In genomic region chr13:79307866-79308298, GRCh38 we compare ENCODE assay signal across 9 cellular contexts.
DNase-seq lines count a peak whose midpoint lies in the region; ATAC-seq and TF ChIP-seq lines count a peak whose summit lies in the region.
"Had no signal": no experiment of that assay in that cellular context is flagged by ENCODE, and none has a peak within 500 bp of the region (broad histone marks: within the 10 kb centered on the region; RNA-seq: fewer than 3 reads in every experiment).

No MANE protein-coding gene starts in this region.

- H3K79me2 ChIP-seq in HCT116 (ENCODE audit: insufficient read depth, low read length) (no peaks in the 10 kb centered on the region), SK-N-SH (ENCODE audit: insufficient read depth) (no peaks in the 10 kb centered on the region)

- no peak for TF ChIP-seq POLR2A in HCT116 (IDR thresholded peaks at IDR 0.05; ENCODE audit: borderline replicate concordance, extremely low read depth, insufficient read depth, insufficient read length)

- BruUV-seq in HCT116 (replicated peaks; lab: Mats Ljungman, UMichigan), result no TSS peak

- no peak for TF ChIP-seq EP300 in SK-N-SH (IDR thresholded peaks at IDR 0.05; ENCODE audit: borderline replicate concordance in 1 of 2, low read depth in 1 of 2, low read length in 1 of 2)

- DNase-seq in HCT116 (ENCODE audit: low read depth, low spot score), result no peak
- no peak for DNase-seq in SK-N-SH
- peak; percentile 29 for DNase-seq in kidney tubule cell (ENCODE audit: low spot score)
- no peak for DNase-seq in BE2C
- DNase-seq in NCI-H1694 treated with DMSO at 0.1 percent for 48 hours (lab: John Stamatoyannopoulos, UW), result no peak
- no peak for DNase-seq in NCI-H748 (lab: John Stamatoyannopoulos, UW; ENCODE audit: unreplicated experiment)
- DNase-seq in NCI-H1436 (lab: John Stamatoyannopoulos, UW), result no peak
- DNase-seq: heart right ventricle had no signal

- no peaks in the 10 kb centered on the region for H3K27me3 ChIP-seq in HCT116 (ENCODE audit: insufficient read depth, low read length)
- H3K27me3 ChIP-seq in SK-N-SH (ENCODE audit: insufficient read depth), result no peaks in the 10 kb centered on the region
- no peaks in the 10 kb centered on the region for H3K27me3 ChIP-seq in BE2C
- H3K27me3 ChIP-seq: heart right ventricle had no signal

- intact Hi-C loops in HCT116 (cut with micrococcal nuclease), result no loop called here

- no peak for TF ChIP-seq RAD21 in HCT116 (IDR thresholded peaks at IDR 0.05; ENCODE audit: low read depth)
- no peak for TF ChIP-seq RAD21 in SK-N-SH (IDR thresholded peaks at IDR 0.05; ENCODE audit: low read length)

- H3K9me2 ChIP-seq in HCT116 (ENCODE audit: insufficient read depth) (no peaks in the 10 kb centered on the region), SK-N-SH (no peaks in the 10 kb centered on the region)

- H3K27ac ChIP-seq in HCT116 (ENCODE audit: low read depth, low read length) (no peak overlapping the region), SK-N-SH (ENCODE audit: low read depth in 2 of 2, low read length in 1 of 2) (no peak overlapping the region)
- H3K27ac ChIP-seq: heart right ventricle had no signal

- H4K20me1 ChIP-seq in HCT116 (ENCODE audit: insufficient read depth), result no peaks in the 10 kb centered on the region
- no peaks in the 10 kb centered on the region for H4K20me1 ChIP-seq in SK-N-SH (ENCODE audit: insufficient read depth)

- H2AFZ ChIP-seq in HCT116 (ENCODE audit: low read depth, low read length, poor library complexity, severe bottlenecking) (no peak overlapping the region), SK-N-SH (ENCODE audit: low read depth) (no peak overlapping the region)

- no peaks in the 10 kb centered on the region for H3K4me1 ChIP-seq in HCT116 (ENCODE audit: control insufficient read depth in 1 of 2, insufficient read depth in 2 of 2, low read length in 2 of 2)
- peaks cover 0 to 7% of the 10 kb centered on the region in 2 experiments; a peak in 2 of 4 replicates for H3K4me1 ChIP-seq in SK-N-SH (ENCODE audit: control insufficient read depth in 1 of 2, insufficient read depth in 2 of 2, low read depth in 1 of 2, low read length in 1 of 2)
- H3K4me1 ChIP-seq in BE2C, result peaks cover 5% of the 10 kb centered on the region; the same call in 1 of the 2 replicates

- H3K9ac ChIP-seq in HCT116 (ENCODE audit: low read length) (no peak overlapping the region), SK-N-SH (no peak overlapping the region)

- no peak overlapping the region for H3K4me3 ChIP-seq in HCT116 (replicated peaks in 1 of 2; ENCODE audit: low read depth in 1 of 2, low read length in 2 of 2)
- H3K4me3 ChIP-seq in SK-N-SH (ENCODE audit: low read depth in 2 of 2, low read length in 1 of 2), result no peak overlapping the region
- no peak overlapping the region for H3K4me3 ChIP-seq in BE2C (ENCODE audit: low read depth, low read length)
- H3K4me3 ChIP-seq: heart right ventricle had no signal

- ATAC-seq in GM18498 (IDR thresholded peaks at IDR 0.05; ENCODE audit: unreplicated experiment) (peak; percentile 59), HCT116 (peak; percentile 59)

- peaks cover 9% of the 10 kb centered on the region for H3F3A ChIP-seq in SK-N-SH (replicated peaks; ENCODE audit: insufficient read depth)

- CTCF ChIA-PET in HCT116 (lab: Charles Lee) (no interaction called here), SK-N-SH (lab: Yijun Ruan, JAX) (no interaction called here)

- H3K36me3 ChIP-seq in HCT116 (ENCODE audit: control insufficient read depth in 1 of 2, insufficient read depth in 2 of 2, low read length in 2 of 2) (no peaks in the 10 kb centered on the region), SK-N-SH (replicated peaks in 1 of 2; ENCODE audit: control insufficient read depth in 1 of 2, insufficient read depth in 2 of 2, low read length in 1 of 2) (peaks cover 4 to 18% of the 10 kb centered on the region in 2 experiments), BE2C (no peaks in the 10 kb centered on the region)

- RAD21 ChIA-PET in HCT116 (lab: Charles Lee; ENCODE audit: low non-redundant PET in 1 of 2, low total read pairs in 2 of 2, uncharacterized antibody in 2 of 2, unreplicated experiment in 2 of 2), result no interaction called here

- 88% methylated on average over 8 of the region's 8 CpGs for WGBS in SK-N-SH (ENCODE audit: low lambda C conversion rate)

- H3K9me3 ChIP-seq in HCT116 (ENCODE audit: control insufficient read depth in 1 of 2, insufficient read depth in 1 of 2, low read depth in 1 of 2, low read length in 2 of 2), result no peaks in the 10 kb centered on the region
- no peaks in the 10 kb centered on the region for H3K9me3 ChIP-seq in SK-N-SH
- no peaks in the 10 kb centered on the region for H3K9me3 ChIP-seq in BE2C

- POLR2A ChIA-PET in HCT116 (lab: Charles Lee) (no interaction called here), SK-N-SH (lab: Yijun Ruan, JAX) (no interaction called here)

- TF ChIP-seq CTCF in HCT116 (IDR thresholded peaks at IDR 0.05 in 2 of 3, conservative IDR thresholded peaks at IDR 0.05 in 1 of 3; ENCODE audit: borderline replicate concordance in 1 of 3, insufficient read depth in 1 of 3, low read depth in 2 of 3, low read length in 2 of 3), result no peak
- no peak for TF ChIP-seq CTCF in SK-N-SH (IDR thresholded peaks at IDR 0.05)
- no peak for TF ChIP-seq CTCF in BE2C (IDR thresholded peaks at IDR 0.05; ENCODE audit: low read depth, low read length)

- H3K4me2 ChIP-seq in HCT116 (ENCODE audit: low read length) (no peak overlapping the region), SK-N-SH (no peak overlapping the region)

TF ChIP-seq in HCT116, 20 proteins besides CTCF, POLR2A, EP300 and RAD21 (continues in another document):
- TF ChIP-seq YY1 (IDR thresholded peaks at IDR 0.05; ENCODE audit: extremely low read depth, insufficient replicate concordance, low read depth, low read length) (no peak), REST (IDR thresholded peaks at IDR 0.05; ENCODE audit: low read depth) (no peak), EGR1 (IDR thresholded peaks at IDR 0.05; ENCODE audit: low read depth) (no peak), SRF (IDR thresholded peaks at IDR 0.05; ENCODE audit: low read depth) (no peak), EZH2 (IDR thresholded peaks at IDR 0.05) (no peak)
- TF ChIP-seq, protein P1, sequence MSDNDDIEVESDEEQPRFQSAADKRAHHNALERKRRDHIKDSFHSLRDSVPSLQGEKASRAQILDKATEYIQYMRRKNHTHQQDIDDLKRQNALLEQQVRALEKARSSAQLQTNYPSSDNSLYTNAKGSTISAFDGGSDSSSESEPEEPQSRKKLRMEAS (IDR thresholded peaks at IDR 0.05), result no peak

TF ChIP-seq in SK-N-SH, 30 proteins besides CTCF, POLR2A, EP300 and RAD21:
- TF ChIP-seq MXI1 (IDR thresholded peaks at IDR 0.05; ENCODE audit: low read depth, low read length) (no peak), POLR2AphosphoS5 (IDR thresholded peaks at IDR 0.05; ENCODE audit: low read depth, low read length) (peak; percentile 45)
